22 cellular contexts compared by ENCODE assay signal in genomic region chr15:52407374-52407773, GRCh38.
A peak's percentile ranks its signal among the peaks of the same experiment; 100 is the strongest.
DNase-seq lines count a peak whose midpoint lies in the region; ATAC-seq and TF ChIP-seq lines count a peak whose summit lies in the region.
"Had no signal": no experiment of that assay in that cellular context is flagged by ENCODE, and none has a peak within 500 bp of the region (broad histone marks: within the 10 kb centered on the region; RNA-seq: fewer than 3 reads in every experiment).

No MANE protein-coding gene starts in this region.

- TF ChIP-seq CTCF in neural progenitor cell (IDR thresholded peaks at IDR 0.05) = no peak

- no peaks in the 10 kb centered on the region for H3K27me3 ChIP-seq in neural progenitor cell
- H3K27me3 ChIP-seq: BE2C, BLaER1 had no signal

- H3K36me3 Mint-ChIP-seq in T-helper 17 cell (ENCODE audit: low read depth) (peaks cover 7% of the 10 kb centered on the region), neural progenitor cell (peaks cover 7% of the 10 kb centered on the region)
- H3K36me3 Mint-ChIP-seq in central memory CD8-positive, alpha-beta T cell (ENCODE audit: insufficient read depth) = peaks cover 22% of the 10 kb centered on the region

- H3K9me3 Mint-ChIP-seq in central memory CD8-positive, alpha-beta T cell = no peaks in the 10 kb centered on the region
- no peaks in the 10 kb centered on the region for H3K9me3 Mint-ChIP-seq in neural progenitor cell
- H3K9me3 Mint-ChIP-seq: CD14-positive monocyte; CD4-positive, alpha-beta memory T cell; CD4-positive, CD25-positive, alpha-beta regulatory T cell; CD8-positive, alpha-beta memory T cell had no signal

- no peaks in the 10 kb centered on the region for H4K20me1 ChIP-seq in neural progenitor cell (ENCODE audit: low read depth)
- H4K20me1 ChIP-seq: BLaER1 had no signal

- H3K4me1 ChIP-seq in neural progenitor cell = no peaks in the 10 kb centered on the region
- H3K4me1 ChIP-seq: BLaER1 had no signal

- H3K79me2 ChIP-seq in neural progenitor cell (ENCODE audit: low read depth) = no peaks in the 10 kb centered on the region

- H3K4me2 ChIP-seq in neural progenitor cell = no peak overlapping the region
- H3K4me2 ChIP-seq: BLaER1 had no signal

- H3F3A ChIP-seq in neural progenitor cell (ENCODE audit: low read depth) = no peaks in the 10 kb centered on the region

- H3K36me3 ChIP-seq in neural progenitor cell = no peaks in the 10 kb centered on the region
- H3K36me3 ChIP-seq: BE2C had no signal

- H3K4me3 ChIP-seq in neural progenitor cell = no peak overlapping the region
- H3K4me3 ChIP-seq: BLaER1 had no signal

- no peak for ATAC-seq in T-helper 17 cell
- no peak for ATAC-seq in central memory CD8-positive, alpha-beta T cell (replicated peaks; ENCODE audit: extremely low read depth, poor library complexity, severe bottlenecking)
- ATAC-seq in stimulated activated naive CD8-positive, alpha-beta T cell treated with anti-CD3 and anti-CD28 coated beads, Interleukin-15, Interleukin-2, amounts not matched to agents 100 U/mL and 50 U/mL, for 24 hours = no peak

- H3K4me1 Mint-ChIP-seq in T-helper 17 cell = peaks cover 6% of the 10 kb centered on the region
- peaks cover 5% of the 10 kb centered on the region for H3K4me1 Mint-ChIP-seq in central memory CD8-positive, alpha-beta T cell
- no peaks in the 10 kb centered on the region for H3K4me1 Mint-ChIP-seq in neural progenitor cell
- H3K4me1 Mint-ChIP-seq: CD14-positive monocyte; CD8-positive, alpha-beta memory T cell had no signal

- H3K27ac ChIP-seq in neural progenitor cell = peak overlapping the region; percentile 8
- H3K27ac ChIP-seq: BLaER1 had no signal

- DNase-seq in T-helper 17 cell (no peak), neural progenitor cell (ENCODE audit: low spot score) (no peak), DMS79 (lab: John Stamatoyannopoulos, UW) (no peak), NCI-H2107 (lab: John Stamatoyannopoulos, UW) (no peak)
- no peak for DNase-seq in central memory CD8-positive, alpha-beta T cell (ENCODE audit: low spot score in 2 of 2)
- no peak for DNase-seq in stimulated activated naive CD8-positive, alpha-beta T cell treated with anti-CD3 and anti-CD28 coated beads, Interleukin-15, Interleukin-2, amounts not matched to agents 100 U/mL and 50 U/mL, for 24 hours
- DNase-seq in activated T-cell treated with anti-CD3 and anti-CD28 coated beads, Interleukin-2, amount 50 U/mL, for 48 hours = no peak
- DNase-seq: 8988T; ACHN; BE2C; C1 segment of cervical spinal cord; CD4-positive, alpha-beta memory T cell; CD4-positive, CD25-positive, alpha-beta regulatory T cell; CD8-positive, alpha-beta memory T cell; COR-L47; DMS 273 treated with DMSO at 0.1 percent for 48 hours; DMS153; DMS53; DMS79 treated with DMSO at 0.1 percent for 48 hours; GF-D8 had no signal

- H3K9me3 ChIP-seq in T-helper 17 cell (ENCODE audit: control insufficient read depth, low read length, poor library complexity, severe bottlenecking) = no peaks in the 10 kb centered on the region
- H3K9me3 ChIP-seq in neural progenitor cell (ENCODE audit: low read depth) = no peaks in the 10 kb centered on the region
- H3K9me3 ChIP-seq: BE2C, BLaER1 had no signal

- H3K9ac ChIP-seq in neural progenitor cell = no peak overlapping the region
- H3K9ac ChIP-seq: BLaER1 had no signal

- no peak overlapping the region for H2AFZ ChIP-seq in neural progenitor cell (replicated peaks)

- H3K27me3 Mint-ChIP-seq in T-helper 17 cell = no peaks in the 10 kb centered on the region
- H3K27me3 Mint-ChIP-seq in central memory CD8-positive, alpha-beta T cell = no peaks in the 10 kb centered on the region
- no peaks in the 10 kb centered on the region for H3K27me3 Mint-ChIP-seq in neural progenitor cell (ENCODE audit: insufficient read depth, low read depth)
- H3K27me3 Mint-ChIP-seq: CD4-positive, alpha-beta memory T cell; CD4-positive, CD25-positive, alpha-beta regulatory T cell; CD8-positive, alpha-beta memory T cell had no signal

- H3K4me3 Mint-ChIP-seq in T-helper 17 cell = no peak overlapping the region
- H3K4me3 Mint-ChIP-seq in central memory CD8-positive, alpha-beta T cell = no peak overlapping the region
- no peak overlapping the region for H3K4me3 Mint-ChIP-seq in neural progenitor cell
- H3K4me3 Mint-ChIP-seq: CD14-positive monocyte; CD4-positive, alpha-beta memory T cell; CD4-positive, CD25-positive, alpha-beta regulatory T cell; CD8-positive, alpha-beta memory T cell had no signal

- H3K27ac Mint-ChIP-seq in T-helper 17 cell (peak overlapping the region; percentile 67), neural progenitor cell (no peak overlapping the region)
- peak overlapping the region; percentile 25 for H3K27ac Mint-ChIP-seq in central memory CD8-positive, alpha-beta T cell (ENCODE audit: low read depth)
